18 cellular contexts compared by ENCODE assay signal in the genomic region with DNA sequence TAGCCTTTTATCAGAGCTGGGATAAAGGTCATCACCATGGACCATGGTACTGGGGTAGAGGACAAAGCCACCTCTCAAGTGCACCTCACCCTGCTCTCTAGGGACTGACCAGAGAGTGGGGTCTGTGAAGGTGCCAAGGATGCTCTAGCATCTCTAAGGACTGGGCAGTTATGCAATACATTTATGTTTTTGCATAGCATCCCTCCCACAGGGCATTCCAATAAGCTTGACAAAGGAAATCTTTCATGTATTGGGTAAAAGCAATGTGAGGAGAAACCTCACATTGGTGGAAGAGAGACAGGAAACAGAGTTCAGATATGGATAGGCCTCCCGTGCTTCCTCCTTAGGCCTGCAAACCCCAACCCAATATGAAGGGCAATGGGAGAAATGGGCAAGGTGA.
"Had no signal": no experiment of that assay in that cellular context is flagged by ENCODE, and none has a peak within 500 bp of the region (broad histone marks: within the 10 kb centered on the region; RNA-seq: fewer than 3 reads in every experiment).

No MANE protein-coding gene starts in this region.

- H3K27me3 ChIP-seq: neutrophil, suprapubic skin, vagina had no signal

- ATAC-seq: activated CD8-positive, alpha-beta memory T cell treated with anti-CD3 and anti-CD28 coated beads, Interleukin-2, amount 10 ng/mL, durations not matched to agents 7 days and 5 days; activated T-helper 17 cell treated with anti-CD3 and anti-CD28 coated beads, Interleukin-2, amount 50 U/mL, for 72 hours; natural killer cell treated with Interleukin-12 subunit alpha and Interleukin-12 subunit beta and Interleukin-15 and Interleukin-18, amount 100 ng/mL, for 72 hours; stimulated activated naive CD8-positive, alpha-beta T cell treated with anti-CD3 and anti-CD28 coated beads, Interleukin-15, amount 100 ng/mL, for 72 hours; WTC11 had no signal

- H3K36me3 ChIP-seq: neutrophil, suprapubic skin, vagina had no signal

- H3K27ac ChIP-seq: neutrophil, suprapubic skin, vagina had no signal

- H3K9me3 ChIP-seq: mucosa of descending colon, neutrophil, suprapubic skin, vagina had no signal

- H3K4me3 ChIP-seq: mucosa of descending colon, suprapubic skin, vagina had no signal

- DNase-seq: activated CD4-positive, alpha-beta memory T cell treated with anti-CD3 and anti-CD28 coated beads, Interleukin-2, amount 10 ng/mL, durations not matched to agents 7 days and 5 days; activated CD4-positive, alpha-beta T cell treated with anti-CD3 and anti-CD28 coated beads for 4 hours; activated CD8-positive, alpha-beta memory T cell treated with anti-CD3 and anti-CD28 coated beads, Interleukin-2, amount 10 ng/mL, durations not matched to agents 7 days and 5 days; activated naive CD4-positive, alpha-beta T cell treated with Interleukin-2 at 50 U/mL for 16 hours; central memory CD4-positive, alpha-beta T cell; cortex of kidney; effector CD4-positive, alpha-beta T cell; mucosa of descending colon; posterior cingulate gyrus; stimulated activated CD4-positive, alpha-beta T cell treated with anti-CD3 and anti-CD28 coated beads, Interleukin-2, amount 100 ng/mL, for 24 hours; stimulated activated naive CD8-positive, alpha-beta T cell treated with anti-CD3 and anti-CD28 coated beads, Interleukin-15, amount 100 ng/mL, for 72 hours; trophoblast cell had no signal
